ENCODE assay signal across 18 cellular contexts in genomic region chr2:145546091-145546490, GRCh38.
DNase-seq lines count a peak whose midpoint lies in the region; ATAC-seq, FAIRE-seq and TF ChIP-seq lines count a peak whose summit lies in the region.
"Had no signal": no experiment of that assay in that cellular context is flagged by ENCODE, and none has a peak within 500 bp of the region (broad histone marks: within the 10 kb centered on the region; RNA-seq: fewer than 3 reads in every experiment).

No MANE protein-coding gene starts in this region.

- H3K4me1 ChIP-seq in keratinocyte (ENCODE audit: control insufficient read depth, extremely low read depth, insufficient read depth, low read length), result no peaks in the 10 kb centered on the region
- H3K4me1 ChIP-seq: HAP-1, left lung, psoas muscle had no signal

- ATAC-seq in activated CD4-positive, CD25-positive, alpha-beta regulatory T cell treated with anti-CD3 and anti-CD28 coated beads, Interleukin-2, amount 50 U/mL, for 24 hours, result no peak
- ATAC-seq: left lung; naive thymus-derived CD4-positive, alpha-beta T cell; psoas muscle had no signal

- no peaks in the 10 kb centered on the region for H3K9me3 ChIP-seq in keratinocyte (ENCODE audit: control insufficient read depth, low read depth, low read length)
- H3K9me3 ChIP-seq: HAP-1, left lung, psoas muscle had no signal

- H4K20me1 ChIP-seq in keratinocyte (ENCODE audit: control insufficient read depth, extremely low read depth, insufficient read depth, low read length), result no peaks in the 10 kb centered on the region

- no peak overlapping the region for H2AFZ ChIP-seq in keratinocyte (ENCODE audit: control insufficient read depth, low read length)

- no peak overlapping the region for H3K4me3 ChIP-seq in BJ (ENCODE audit: low read depth, low read length)
- H3K4me3 ChIP-seq in HFF-Myc (replicated peaks; ENCODE audit: low read depth, low read length), result no peak overlapping the region
- no peak overlapping the region for H3K4me3 ChIP-seq in astrocyte of the spinal cord (ENCODE audit: low read depth, low read length)
- no peak overlapping the region for H3K4me3 ChIP-seq in keratinocyte (ENCODE audit: control insufficient read depth in 2 of 3, extremely low read depth in 1 of 3, insufficient read depth in 2 of 3, low read depth in 1 of 3, low read length in 3 of 3)
- H3K4me3 ChIP-seq: HAP-1, left lung, psoas muscle had no signal

- no peak for FAIRE-seq in keratinocyte (lab: Jason Lieb, UNC)

- dilution Hi-C loops in keratinocyte (cut with MboI; ENCODE audit: extremely low pct_ligation_motif_present, low sequenced_read_pairs), result no loop called here

- H3K27me3 ChIP-seq in BJ (ENCODE audit: control insufficient read depth, insufficient read depth, low read length) (no peaks in the 10 kb centered on the region), keratinocyte (ENCODE audit: control insufficient read depth, extremely low read depth, insufficient read depth, low read length) (no peaks in the 10 kb centered on the region)
- H3K27me3 ChIP-seq: left lung had no signal

- TF ChIP-seq CTCF in BJ (IDR thresholded peaks at IDR 0.05; ENCODE audit: insufficient read depth, low read depth, low read length), result peak; percentile 26; the same call in 1 of the 2 replicates
- TF ChIP-seq CTCF in HFF-Myc (IDR thresholded peaks at IDR 0.05; ENCODE audit: low read depth, low read length, missing control alignments), result peak; percentile 38
- TF ChIP-seq CTCF in astrocyte of the spinal cord (IDR thresholded peaks at IDR 0.05; ENCODE audit: low read depth, low read length), result peak; percentile 40
- TF ChIP-seq CTCF in keratinocyte (optimal IDR thresholded peaks at IDR 0.05 in 1 of 3, IDR thresholded peaks at IDR 0.05 in 1 of 3, conservative IDR thresholded peaks at IDR 0.05 in 1 of 3; ENCODE audit: extremely low read depth in 1 of 3, insufficient read depth in 2 of 3, low read length in 3 of 3), result peak in 2 of 3 experiments; percentile 4 to 7

- no peak overlapping the region for H3K9ac ChIP-seq in keratinocyte (ENCODE audit: control insufficient read depth, extremely low read depth, insufficient read depth, low read length)

- POLR2A ChIA-PET in BJ (lab: Charles Lee), result no interaction called here

- no peak for DNase-seq in BJ (ENCODE audit: low read depth)
- peak; percentile 4 for DNase-seq in HFF-Myc (ENCODE audit: extremely low read depth, low read depth)
- peak; percentile 31 for DNase-seq in astrocyte of the spinal cord (ENCODE audit: low read depth, low spot score)
- DNase-seq in keratinocyte (ENCODE audit: low read depth, low spot score), result no peak
- DNase-seq in SHP77 (lab: John Stamatoyannopoulos, UW), result no peak
- no peak for DNase-seq in NCI-H526 (lab: John Stamatoyannopoulos, UW)
- DNase-seq: activated CD4-positive, alpha-beta T cell treated with anti-CD3 and anti-CD28 coated beads, Interleukin-2, amount 10 ng/mL, durations not matched to agents 7 days and 5 days; activated naive CD8-positive, alpha-beta T cell treated with anti-CD3 and anti-CD28 coated beads, Interleukin-2, amount 10 ng/mL, durations not matched to agents 7 days and 5 days; activated T-cell treated with anti-CD3 and anti-CD28 coated beads, Interleukin-2, amount 50 U/mL, for 24 hours; hippocampal formation; left lung; naive thymus-derived CD4-positive, alpha-beta T cell; NCI-H187; NCI-H748 treated with DMSO at 0.1 percent for 48 hours; psoas muscle had no signal

- H3K36me3 ChIP-seq in BJ (ENCODE audit: control insufficient read depth, insufficient read depth, low read length) (no peaks in the 10 kb centered on the region), keratinocyte (ENCODE audit: control insufficient read depth in 2 of 2, extremely low read depth in 1 of 2, insufficient read depth in 2 of 2, low read length in 2 of 2) (no peaks in the 10 kb centered on the region)
- H3K36me3 ChIP-seq: HAP-1, left lung had no signal

- in situ Hi-C loops in astrocyte of the spinal cord (cut with HindIII; ENCODE audit: low sequenced_read_pairs), result no loop called here

- H3K9me1 ChIP-seq in keratinocyte (ENCODE audit: control insufficient read depth, extremely low read depth, insufficient read depth, low read length), result no peaks in the 10 kb centered on the region

- no peak overlapping the region for H3K4me2 ChIP-seq in keratinocyte (ENCODE audit: control insufficient read depth, extremely low read depth, insufficient read depth, low read depth, low read length)

- no peaks in the 10 kb centered on the region for H3K79me2 ChIP-seq in keratinocyte (ENCODE audit: control insufficient read depth, insufficient read depth, low read length)

- H3K27ac ChIP-seq in keratinocyte (ENCODE audit: control insufficient read depth, insufficient read depth, low read length), result no peak overlapping the region
- H3K27ac ChIP-seq: left lung, psoas muscle, RWPE1 had no signal

- CTCF ChIA-PET in BJ (lab: Yijun Ruan, JAX), result interaction anchor here (1.1 to 1.4 kb wide), 2 partner anchors 10 to 15 kb away, joined by 3 read pairs; no protein-coding TSS in a partner anchor

Comparison
In these comparisons a context has a peak if more than half of its experiments do, and no peak if none do; other contexts are left out.
1. DNase-seq: peak in HFF-Myc (single experiment) and astrocyte of the spinal cord (single experiment); none in BJ (single experiment), keratinocyte (single experiment), SHP77 (0 of 2) and NCI-H526 (0 of 2).
2. Peak in every context shown above with its lines, with median percentiles within 50 percentile points of each other: CTCF ChIP-seq.